21 cellular contexts compared by ENCODE assay signal in the genomic region with DNA sequence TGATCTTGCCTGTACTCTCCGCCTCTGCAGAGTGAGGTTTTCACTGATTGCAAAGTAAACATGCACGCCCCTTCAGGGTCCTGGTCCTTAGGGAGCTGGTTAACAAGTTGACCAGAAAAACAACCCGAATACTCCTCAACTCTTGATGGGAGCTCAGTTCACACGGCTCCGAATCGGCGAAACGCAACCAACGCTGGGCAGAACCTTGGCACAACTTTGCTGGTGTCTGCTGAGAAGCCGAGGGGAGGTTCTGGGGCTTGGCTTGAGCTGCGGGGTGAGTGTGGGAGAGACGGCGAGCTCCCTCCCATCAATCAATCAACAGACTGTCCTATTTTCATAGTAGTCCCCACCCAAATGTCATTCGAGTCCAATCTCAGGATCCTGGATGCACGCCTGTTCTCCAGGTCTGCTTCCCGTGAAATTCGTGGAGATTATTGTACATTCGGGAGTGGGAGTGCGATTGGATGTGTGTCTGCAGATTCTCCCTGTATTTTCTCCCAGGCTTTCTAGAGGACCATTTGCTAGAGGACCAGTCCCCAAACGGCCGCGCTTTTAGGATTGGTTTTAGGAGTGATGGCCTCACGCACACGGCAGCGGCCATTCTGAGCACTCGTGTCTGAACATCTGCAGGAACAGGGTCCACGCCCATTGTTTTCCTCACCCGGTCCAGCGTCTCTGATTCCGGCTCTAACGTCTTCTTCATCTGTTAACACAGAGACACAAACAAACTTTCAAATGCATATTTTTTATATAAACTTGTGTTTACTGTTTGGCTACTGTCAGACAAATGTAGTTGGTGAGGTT. TPM values are rescaled to one million over a fixed set of nuclear protein-coding genes. Genes with fewer than 3 reads are reported as not detected.
A peak's percentile ranks its signal among the peaks of the same experiment; 100 is the strongest.
DNase-seq lines count a peak whose midpoint lies in the region; ATAC-seq and TF ChIP-seq lines count a peak whose summit lies in the region.
"Had no signal": no experiment of that assay in that cellular context is flagged by ENCODE, and none has a peak within 500 bp of the region (broad histone marks: within the 10 kb centered on the region; RNA-seq: fewer than 3 reads in every experiment).

No MANE protein-coding gene starts in this region.

- H3K27me3 Mint-ChIP-seq in activated naive CD8-positive, alpha-beta T cell treated with anti-CD3 and anti-CD28 coated beads for 36 hours, result no peaks in the 10 kb centered on the region
- H3K27me3 Mint-ChIP-seq: CD4-positive, alpha-beta T cell had no signal

- DNase-seq in Right ventricle myocardium inferior (ENCODE audit: missing footprints), result peak; percentile 60
- DNase-seq in left ventricle myocardium superior, result no peak
- DNase-seq in NCI-H187 treated with DMSO at 0.1 percent for 48 hours (lab: John Stamatoyannopoulos, UW), result peak; percentile 93
- peak; percentile 39 for DNase-seq in inferior parietal cortex (ENCODE audit: extremely low spot score)
- DNase-seq in superior temporal gyrus (ENCODE audit: extremely low spot score), result peak; percentile 68
- DNase-seq in A673 (ENCODE audit: low spot score), result no peak
- no peak for DNase-seq in activated naive CD8-positive, alpha-beta T cell treated with anti-CD3 and anti-CD28 coated beads for 36 hours
- DNase-seq: Caco-2; CD4-positive, alpha-beta T cell; DMS153; EL; NCI-H146; NCI-H2107; NCI-H345; NCI-H524 treated with DMSO at 0.1 percent for 48 hours; Peyer's patch; SHP77 had no signal

- CTCF ChIA-PET in A673 (lab: Charles Lee), result no interaction called here

- H3K27me3 ChIP-seq in A673 (replicated peaks; ENCODE audit: insufficient read depth, low read depth, low read length, poor library complexity), result peaks cover 55% of the 10 kb centered on the region
- H3K27me3 ChIP-seq: Peyer's patch had no signal

- no TSS peak for BruUV-seq in A673 (replicated peaks; lab: Mats Ljungman, UMichigan)

- no peak overlapping the region for H3K4me3 ChIP-seq in A673 (ENCODE audit: low read depth, low read length, poor library complexity, severe bottlenecking)
- H3K4me3 ChIP-seq: Peyer's patch, SK-N-MC had no signal

- H3K9me3 Mint-ChIP-seq in activated naive CD8-positive, alpha-beta T cell treated with anti-CD3 and anti-CD28 coated beads for 36 hours, result no peaks in the 10 kb centered on the region
- H3K9me3 Mint-ChIP-seq: CD4-positive, alpha-beta T cell had no signal

- no peak overlapping the region for H3K27ac ChIP-seq in A673 (ENCODE audit: low read depth, low read length, poor library complexity, severe bottlenecking)
- H3K27ac ChIP-seq: KMS-11, Peyer's patch, SK-N-MC had no signal

- no peaks in the 10 kb centered on the region for H3K36me3 ChIP-seq in A673 (ENCODE audit: insufficient read depth, low read length, poor library complexity, severe bottlenecking)
- H3K36me3 ChIP-seq: Peyer's patch had no signal

- peaks cover 5% of the 10 kb centered on the region for H3K9me3 ChIP-seq in A673 (ENCODE audit: low read depth, low read length, poor library complexity, severe bottlenecking)
- H3K9me3 ChIP-seq: Caco-2, Peyer's patch had no signal

- intact Hi-C loops in Right ventricle myocardium inferior (cut with DNase I) (no loop called here), left ventricle myocardium superior (cut with micrococcal nuclease) (no loop called here), A673 (cut with micrococcal nuclease; ENCODE audit: unreplicated experiment) (no loop called here)

- POLR2A ChIA-PET in A673 (lab: Charles Lee; ENCODE audit: low non-redundant PET), result no interaction called here

- TF ChIP-seq CTCF in A673 (conservative IDR thresholded peaks at IDR 0.05; ENCODE audit: low read depth, low read length), result no peak

- H3K27ac Mint-ChIP-seq in activated naive CD8-positive, alpha-beta T cell treated with anti-CD3 and anti-CD28 coated beads for 36 hours, result no peak overlapping the region
- H3K27ac Mint-ChIP-seq: CD4-positive, alpha-beta T cell had no signal

- no peaks in the 10 kb centered on the region for H3K4me1 Mint-ChIP-seq in activated naive CD8-positive, alpha-beta T cell treated with anti-CD3 and anti-CD28 coated beads for 36 hours

- no peaks in the 10 kb centered on the region for H3K4me1 ChIP-seq in A673 (ENCODE audit: insufficient read depth, low read length, poor library complexity, severe bottlenecking)
- H3K4me1 ChIP-seq: Caco-2, Peyer's patch had no signal

- no peaks in the 10 kb centered on the region for H3K36me3 Mint-ChIP-seq in activated naive CD8-positive, alpha-beta T cell treated with anti-CD3 and anti-CD28 coated beads for 36 hours

- H3K4me3 Mint-ChIP-seq in activated naive CD8-positive, alpha-beta T cell treated with anti-CD3 and anti-CD28 coated beads for 36 hours, result no peak overlapping the region
- H3K4me3 Mint-ChIP-seq: CD4-positive, alpha-beta T cell had no signal

- no peak for ATAC-seq in Right ventricle myocardium inferior
- no peak for ATAC-seq in left ventricle myocardium superior
- no peak for ATAC-seq in HG03175 (IDR thresholded peaks at IDR 0.05; ENCODE audit: unreplicated experiment)

RNA-seq across cellular contexts. Expression of gene F7, which starts 51.6 kb away (rescaled TPM):
- not detected for total RNA-seq in Right ventricle myocardium inferior
- not detected for total RNA-seq in left ventricle myocardium superior
- total RNA-seq in A673 (2021), result not detected in 2 replicates
- total RNA-seq in activated naive CD8-positive, alpha-beta T cell treated with anti-CD3 and anti-CD28 coated beads for 36 hours, result under 1 TPM; 0.49 to 0.94 TPM
- total RNA-seq: CD4-positive, alpha-beta T cell; HT-29 had no signal

Comparison
In these comparisons a context has a peak if more than half of its experiments do, and no peak if none do; other contexts are left out.
1. DNase-seq: peak in Right ventricle myocardium inferior (single experiment), NCI-H187 treated with DMSO at 0.1 percent for 48 hours (single experiment), inferior parietal cortex (single experiment) and superior temporal gyrus (single experiment); none in left ventricle myocardium superior (single experiment), A673 (single experiment) and activated naive CD8-positive, alpha-beta T cell treated with anti-CD3 and anti-CD28 coated beads for 36 hours (single experiment).